14 cellular contexts compared by ENCODE assay signal in genomic region chr5:68242743-68243142, GRCh38. TPM values are rescaled to one million over a fixed set of nuclear protein-coding genes. Genes with fewer than 3 reads are reported as not detected.
DNase-seq lines count a peak whose midpoint lies in the region; ATAC-seq, FAIRE-seq and TF ChIP-seq lines count a peak whose summit lies in the region.
"Had no signal": no experiment of that assay in that cellular context is flagged by ENCODE, and none has a peak within 500 bp of the region (broad histone marks: within the 10 kb centered on the region; RNA-seq: fewer than 3 reads in every experiment).

No MANE protein-coding gene starts in this region.

- no peak for TF ChIP-seq CTCF in ascending aorta (IDR thresholded peaks at IDR 0.05)

- peak overlapping the region; percentile 25 to 40 for H3K27ac ChIP-seq in ascending aorta
- H3K27ac ChIP-seq in effector memory CD4-positive, alpha-beta T cell (ENCODE audit: insufficient read depth, low read length, poor library complexity, severe bottlenecking), result no peak overlapping the region
- H3K27ac ChIP-seq: suprapubic skin had no signal

- peaks cover 2 to 50% of the 10 kb centered on the region in 2 donors for H3K4me1 ChIP-seq in ascending aorta
- peaks cover 37% of the 10 kb centered on the region for H3K4me1 ChIP-seq in effector memory CD4-positive, alpha-beta T cell (ENCODE audit: control insufficient read depth, insufficient read depth, low read length, poor library complexity, severe bottlenecking)

- peak; percentile 10 for DNase-seq in NCI-H2227 treated with DMSO at 0.1 percent for 48 hours (lab: John Stamatoyannopoulos, UW)
- DNase-seq in NCI-H2227 (lab: John Stamatoyannopoulos, UW; ENCODE audit: unreplicated experiment), result no peak
- DNase-seq in ascending aorta (ENCODE audit: low spot score in 2 of 2), result no peak
- DNase-seq in iris pigment epithelial cell (ENCODE audit: low read depth), result peak; percentile 52
- peak; percentile 83 for DNase-seq in stromal cell of bone marrow (ENCODE audit: low read depth)
- DNase-seq in HTR-8/SVneo (ENCODE audit: insufficient read length, low spot score), result no peak
- DNase-seq in effector memory CD4-positive, alpha-beta T cell, result no peak
- DNase-seq: MG63, Peyer's patch had no signal

- H3K4me3 ChIP-seq in ascending aorta, result no peak overlapping the region
- no peak overlapping the region for H3K4me3 ChIP-seq in effector memory CD4-positive, alpha-beta T cell (ENCODE audit: insufficient read depth, low read depth, low read length, poor library complexity, severe bottlenecking)
- H3K4me3 ChIP-seq: MG63, Peyer's patch, smooth muscle cell, suprapubic skin had no signal

- no peak for FAIRE-seq in HTR-8/SVneo (lab: Jason Lieb, UNC)
- FAIRE-seq: A204.1, islet of Langerhans had no signal

- ATAC-seq in GM18511 (IDR thresholded peaks at IDR 0.05; ENCODE audit: unreplicated experiment), result no peak

- no peaks in the 10 kb centered on the region for H3K9me3 ChIP-seq in ascending aorta
- H3K9me3 ChIP-seq in effector memory CD4-positive, alpha-beta T cell (ENCODE audit: control insufficient read depth, low read length), result no peaks in the 10 kb centered on the region
- H3K9me3 ChIP-seq: MG63, Peyer's patch, suprapubic skin had no signal

- intact Hi-C loops in ascending aorta (cut with DNase I), result no loop called here

- H3K27me3 ChIP-seq in ascending aorta, result no peaks in the 10 kb centered on the region
- no peaks in the 10 kb centered on the region for H3K27me3 ChIP-seq in effector memory CD4-positive, alpha-beta T cell (replicated peaks; ENCODE audit: control insufficient read depth, insufficient read depth, low read length, poor library complexity, severe bottlenecking)
- H3K27me3 ChIP-seq: MG63, Peyer's patch, suprapubic skin had no signal

- H3K36me3 ChIP-seq in ascending aorta, result no peaks in the 10 kb centered on the region
- no peaks in the 10 kb centered on the region for H3K36me3 ChIP-seq in effector memory CD4-positive, alpha-beta T cell (ENCODE audit: control insufficient read depth, insufficient read depth, low read length)
- H3K36me3 ChIP-seq: MG63, suprapubic skin had no signal

RNA-seq across cellular contexts. Expression of gene PIK3R1, which starts 27.2 kb away (rescaled TPM):
- total RNA-seq in ascending aorta, result 89.3 TPM

Comparison
In these comparisons a context has a peak if more than half of its experiments do, and no peak if none do; other contexts are left out.
1. DNase-seq: peak in NCI-H2227 treated with DMSO at 0.1 percent for 48 hours (single experiment), iris pigment epithelial cell (single experiment) and stromal cell of bone marrow (single experiment); none in NCI-H2227 (single experiment), ascending aorta (0 of 2), HTR-8/SVneo (single experiment) and effector memory CD4-positive, alpha-beta T cell (0 of 3).